ENCODE assay signal across 37 cellular contexts in genomic region chr13:93038187-93038586, GRCh38.
"Had no signal": no experiment of that assay in that cellular context is flagged by ENCODE, and none has a peak within 500 bp of the region (broad histone marks: within the 10 kb centered on the region; RNA-seq: fewer than 3 reads in every experiment).

No MANE protein-coding gene starts in this region.

- DNase-seq: activated B cell treated with CpG ODN at 0.5 μM for 24 hours; activated CD4-positive, alpha-beta memory T cell treated with anti-CD3 and anti-CD28 coated beads, Interleukin-2, amount 10 ng/mL, durations not matched to agents 7 days and 5 days; activated CD4-positive, alpha-beta T cell treated with anti-CD3 and anti-CD28 coated beads for 4 hours; activated CD4-positive, alpha-beta T cell treated with anti-CD3 and anti-CD28 coated beads, Interleukin-2, amount 10 ng/mL, durations not matched to agents 24 days and 14 days; activated CD4-positive, alpha-beta T cell treated with anti-CD3 and anti-CD28 coated beads, Interleukin-2, amount 50 U/mL, for 48 hours; activated CD4-positive, CD25-positive, alpha-beta regulatory T cell treated with anti-CD3 and anti-CD28 coated beads, Interleukin-2, amount 50 U/mL, for 72 hours; activated CD8-positive, alpha-beta memory T cell treated with anti-CD3 and anti-CD28 coated beads for 24 hours; activated CD8-positive, alpha-beta memory T cell treated with anti-CD3 and anti-CD28 coated beads, Interleukin-2, amount 10 ng/mL, durations not matched to agents 7 days and 5 days; activated CD8-positive, alpha-beta memory T cell treated with anti-CD3 and anti-CD28 coated beads, Interleukin-2, amount 50 U/mL, for 48 hours; activated CD8-positive, alpha-beta T cell treated with anti-CD3 and anti-CD28 coated beads, Interleukin-2, amount 10 ng/mL, durations not matched to agents 7 days and 5 days; activated effector memory CD4-positive, alpha-beta T cell treated with Interleukin-2 at 50 U/mL for 16 hours; activated gamma-delta T cell; activated naive CD4-positive, alpha-beta T cell treated with anti-CD3 and anti-CD28 coated beads, Interleukin-2, amount 10 ng/mL, durations not matched to agents 7 days and 5 days; activated naive CD4-positive, alpha-beta T cell treated with Interleukin-2 at 50 U/mL for 16 hours; activated naive CD8-positive, alpha-beta T cell treated with anti-CD3 and anti-CD28 coated beads, Interleukin-2, amount 10 ng/mL, durations not matched to agents 7 days and 5 days; activated naive CD8-positive, alpha-beta T cell treated with anti-CD3 and anti-CD28 coated beads, Interleukin-2, amount 50 U/mL, for 24 hours; activated T-cell treated with anti-CD3 and anti-CD28 coated beads, Interleukin-2, amount 50 U/mL, for 24 hours; activated T-cell treated with anti-CD3 and anti-CD28 coated beads, Interleukin-2, amount 50 U/mL, for 48 hours; amygdala; anterior cingulate cortex; caudate nucleus; cerebellar nuclear complex; T-helper 1 cell; T-helper 2 cell; T-helper 9 cell had no signal

- ATAC-seq: activated CD8-positive, alpha-beta memory T cell treated with anti-CD3 and anti-CD28 coated beads, Interleukin-2, amount 10 ng/mL, durations not matched to agents 7 days and 5 days; activated CD8-positive, alpha-beta T cell treated with anti-CD3 and anti-CD28 coated beads, Interleukin-2, amount 10 ng/mL, durations not matched to agents 7 days and 5 days; activated naive CD8-positive, alpha-beta T cell treated with anti-CD3 and anti-CD28 coated beads, Interleukin-2, amount 50 U/mL, for 24 hours had no signal

- H3K36me3 Mint-ChIP-seq: activated CD8-positive, alpha-beta memory T cell treated with anti-CD3 and anti-CD28 coated beads, Interleukin-2, amount 10 ng/mL, durations not matched to agents 7 days and 5 days; activated naive CD4-positive, alpha-beta T cell treated with anti-CD3 and anti-CD28 coated beads, Interleukin-2, amount 10 ng/mL, durations not matched to agents 7 days and 5 days; activated naive CD4-positive, alpha-beta T cell treated with anti-CD3 and anti-CD28 coated beads, Interleukin-2, amount 50 U/mL, for 24 hours; activated naive CD8-positive, alpha-beta T cell; activated naive CD8-positive, alpha-beta T cell treated with anti-CD3 and anti-CD28 coated beads, Interleukin-2, amount 10 ng/mL, durations not matched to agents 7 days and 5 days; brain had no signal

- H3K9me3 ChIP-seq: ascending aorta had no signal

- H3K27me3 ChIP-seq: ascending aorta, cardiac muscle cell had no signal

- H3K4me3 ChIP-seq: ascending aorta, cardiac muscle cell had no signal

- FAIRE-seq: bronchial epithelial cell, TTC549 had no signal

- H3K27ac ChIP-seq: ascending aorta, cardiac muscle cell, VCaP had no signal

- H3K4me3 Mint-ChIP-seq: activated B cell treated with CpG ODN at 0.5 μM for 24 hours; activated CD4-positive, alpha-beta memory T cell treated with anti-CD3 and anti-CD28 coated beads, Interleukin-2, amount 10 ng/mL, durations not matched to agents 7 days and 5 days; activated CD4-positive, alpha-beta T cell treated with anti-CD3 and anti-CD28 coated beads, Interleukin-2, amount 10 ng/mL, durations not matched to agents 24 days and 14 days; activated CD8-positive, alpha-beta memory T cell treated with anti-CD3 and anti-CD28 coated beads, Interleukin-2, amount 10 ng/mL, durations not matched to agents 7 days and 5 days; activated CD8-positive, alpha-beta T cell treated with anti-CD3 and anti-CD28 coated beads, Interleukin-2, amount 10 ng/mL, durations not matched to agents 7 days and 5 days; activated naive CD4-positive, alpha-beta T cell treated with anti-CD3 and anti-CD28 coated beads, Interleukin-2, amount 10 ng/mL, durations not matched to agents 7 days and 5 days; activated naive CD4-positive, alpha-beta T cell treated with anti-CD3 and anti-CD28 coated beads, Interleukin-2, amount 50 U/mL, for 24 hours; activated naive CD8-positive, alpha-beta T cell; activated naive CD8-positive, alpha-beta T cell treated with anti-CD3 and anti-CD28 coated beads, Interleukin-2, amount 10 ng/mL, durations not matched to agents 7 days and 5 days; activated naive CD8-positive, alpha-beta T cell treated with anti-CD3 and anti-CD28 coated beads, Interleukin-2, amount 50 U/mL, for 24 hours; activated T-cell treated with anti-CD3 and anti-CD28 coated beads, Interleukin-2, amount 50 U/mL, for 24 hours; brain; central memory CD8-positive, alpha-beta T cell; T-helper 1 cell treated with Interleukin-12 subunit alpha and Interleukin-12 subunit beta and Interleukin-4 antibody, amounts not matched to agents 30 μg/mL and 1 μg/mL, for 36 hours; T-helper 2 cell treated with Interferon-gamma antibody and Interleukin-4, amounts not matched to agents 5 μg/mL and 100 μg/mL, for 36 hours had no signal

- H3K36me3 ChIP-seq: ascending aorta, cardiac muscle cell had no signal

- H3K4me1 Mint-ChIP-seq: activated B cell treated with CpG ODN at 0.5 μM for 24 hours; activated CD4-positive, alpha-beta memory T cell treated with anti-CD3 and anti-CD28 coated beads, Interleukin-2, amount 10 ng/mL, durations not matched to agents 7 days and 5 days; activated CD4-positive, alpha-beta T cell treated with anti-CD3 and anti-CD28 coated beads, Interleukin-2, amount 10 ng/mL, durations not matched to agents 24 days and 14 days; activated CD8-positive, alpha-beta memory T cell treated with anti-CD3 and anti-CD28 coated beads, Interleukin-2, amount 10 ng/mL, durations not matched to agents 7 days and 5 days; activated naive CD4-positive, alpha-beta T cell treated with anti-CD3 and anti-CD28 coated beads, Interleukin-2, amount 10 ng/mL, durations not matched to agents 7 days and 5 days; activated naive CD4-positive, alpha-beta T cell treated with anti-CD3 and anti-CD28 coated beads, Interleukin-2, amount 50 U/mL, for 24 hours; activated naive CD8-positive, alpha-beta T cell treated with anti-CD3 and anti-CD28 coated beads, Interleukin-2, amount 10 ng/mL, durations not matched to agents 7 days and 5 days; activated naive CD8-positive, alpha-beta T cell treated with anti-CD3 and anti-CD28 coated beads, Interleukin-2, amount 50 U/mL, for 24 hours; brain; central memory CD8-positive, alpha-beta T cell had no signal

- H3K27me3 Mint-ChIP-seq: activated B cell treated with CpG ODN at 0.5 μM for 24 hours; activated CD4-positive, alpha-beta memory T cell treated with anti-CD3 and anti-CD28 coated beads, Interleukin-2, amount 10 ng/mL, durations not matched to agents 7 days and 5 days; activated CD4-positive, alpha-beta T cell treated with anti-CD3 and anti-CD28 coated beads, Interleukin-2, amount 10 ng/mL, durations not matched to agents 24 days and 14 days; activated CD8-positive, alpha-beta memory T cell treated with anti-CD3 and anti-CD28 coated beads, Interleukin-2, amount 10 ng/mL, durations not matched to agents 7 days and 5 days; activated naive CD4-positive, alpha-beta T cell treated with anti-CD3 and anti-CD28 coated beads, Interleukin-2, amount 10 ng/mL, durations not matched to agents 7 days and 5 days; activated naive CD4-positive, alpha-beta T cell treated with anti-CD3 and anti-CD28 coated beads, Interleukin-2, amount 50 U/mL, for 24 hours; activated naive CD8-positive, alpha-beta T cell; activated naive CD8-positive, alpha-beta T cell treated with anti-CD3 and anti-CD28 coated beads, Interleukin-2, amount 10 ng/mL, durations not matched to agents 7 days and 5 days; activated naive CD8-positive, alpha-beta T cell treated with anti-CD3 and anti-CD28 coated beads, Interleukin-2, amount 50 U/mL, for 24 hours; activated T-cell treated with anti-CD3 and anti-CD28 coated beads, Interleukin-2, amount 50 U/mL, for 24 hours; brain; central memory CD8-positive, alpha-beta T cell had no signal

- H3K4me1 ChIP-seq: ascending aorta had no signal

- H3K27ac Mint-ChIP-seq: activated B cell treated with CpG ODN at 0.5 μM for 24 hours; activated CD4-positive, alpha-beta memory T cell treated with anti-CD3 and anti-CD28 coated beads, Interleukin-2, amount 10 ng/mL, durations not matched to agents 7 days and 5 days; activated CD4-positive, alpha-beta T cell treated with anti-CD3 and anti-CD28 coated beads, Interleukin-2, amount 10 ng/mL, durations not matched to agents 24 days and 14 days; activated CD8-positive, alpha-beta memory T cell treated with anti-CD3 and anti-CD28 coated beads, Interleukin-2, amount 10 ng/mL, durations not matched to agents 7 days and 5 days; activated CD8-positive, alpha-beta T cell treated with anti-CD3 and anti-CD28 coated beads, Interleukin-2, amount 10 ng/mL, durations not matched to agents 7 days and 5 days; activated naive CD4-positive, alpha-beta T cell treated with anti-CD3 and anti-CD28 coated beads, Interleukin-2, amount 10 ng/mL, durations not matched to agents 7 days and 5 days; activated naive CD4-positive, alpha-beta T cell treated with anti-CD3 and anti-CD28 coated beads, Interleukin-2, amount 50 U/mL, for 24 hours; activated naive CD8-positive, alpha-beta T cell; activated naive CD8-positive, alpha-beta T cell treated with anti-CD3 and anti-CD28 coated beads, Interleukin-2, amount 10 ng/mL, durations not matched to agents 7 days and 5 days; activated naive CD8-positive, alpha-beta T cell treated with anti-CD3 and anti-CD28 coated beads, Interleukin-2, amount 50 U/mL, for 24 hours; activated T-cell treated with anti-CD3 and anti-CD28 coated beads, Interleukin-2, amount 50 U/mL, for 24 hours; activated T-helper 2 cell treated with anti-CD3 and anti-CD28 coated beads, Interferon-gamma antibody, Interleukin-2, Interleukin-4, amounts not matched to agents 10 μg/mL and 5 μg/mL and 100 μg/mL, durations not matched to agents 14 hours and 24 hours and 36 hours; brain; T-helper 1 cell treated with Interleukin-12 subunit alpha and Interleukin-12 subunit beta and Interleukin-4 antibody, amounts not matched to agents 30 μg/mL and 1 μg/mL, for 36 hours; T-helper 2 cell treated with Interferon-gamma antibody and Interleukin-4, amounts not matched to agents 5 μg/mL and 100 μg/mL, for 36 hours had no signal

- H3K9me3 Mint-ChIP-seq: activated CD4-positive, alpha-beta memory T cell treated with anti-CD3 and anti-CD28 coated beads, Interleukin-2, amount 10 ng/mL, durations not matched to agents 7 days and 5 days; activated CD4-positive, alpha-beta T cell treated with anti-CD3 and anti-CD28 coated beads, Interleukin-2, amount 10 ng/mL, durations not matched to agents 24 days and 14 days; activated naive CD4-positive, alpha-beta T cell treated with anti-CD3 and anti-CD28 coated beads, Interleukin-2, amount 10 ng/mL, durations not matched to agents 7 days and 5 days; activated naive CD4-positive, alpha-beta T cell treated with anti-CD3 and anti-CD28 coated beads, Interleukin-2, amount 50 U/mL, for 24 hours had no signal
